ENCODE assay signal across 13 cellular contexts in the genomic region with DNA sequence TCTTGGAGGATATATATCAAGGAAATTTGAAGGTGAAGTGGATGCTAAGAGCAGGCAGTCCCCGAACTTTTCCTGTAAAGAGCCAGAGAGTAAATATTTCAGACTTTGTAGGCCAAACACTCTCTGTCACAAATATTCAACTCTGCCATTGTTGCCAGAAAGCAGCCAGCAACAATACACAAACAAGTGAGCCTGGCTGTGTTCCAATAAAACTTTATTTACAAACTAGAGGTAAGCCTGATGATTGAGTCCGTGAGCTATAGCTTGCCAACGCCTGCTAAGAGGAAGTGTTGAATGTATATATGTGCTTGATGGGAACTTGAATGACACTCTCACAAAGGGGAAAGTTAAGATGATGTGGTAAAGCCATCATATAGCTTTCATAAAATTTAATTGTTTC.
"Had no signal": no experiment of that assay in that cellular context is flagged by ENCODE, and none has a peak within 500 bp of the region (broad histone marks: within the 10 kb centered on the region; RNA-seq: fewer than 3 reads in every experiment).

No MANE protein-coding gene starts in this region.

- H3K27me3 ChIP-seq: cardiac muscle cell, pancreas had no signal

- H3K4me1 ChIP-seq: pancreas had no signal

- H3K9me3 ChIP-seq: pancreas had no signal

- H3K4me3 ChIP-seq: cardiac muscle cell, pancreas, smooth muscle cell had no signal

- H3K4me2 ChIP-seq: smooth muscle cell had no signal

- DNase-seq: activated CD4-positive, alpha-beta T cell treated with anti-CD3 and anti-CD28 coated beads for 1 hour; activated CD4-positive, alpha-beta T cell treated with anti-CD3 and anti-CD28 coated beads, Interleukin-2, amount 50 U/mL, for 48 hours; activated gamma-delta T cell treated with Interleukin-2 at 50 U/mL for 16 hours; activated T-cell treated with anti-CD3 and anti-CD28 coated beads for 4 hours; effector memory CD4-positive, alpha-beta T cell; mesenchymal stem cell; natural killer cell; pancreas; stimulated activated CD4-positive, alpha-beta T cell treated with anti-CD3 and anti-CD28 coated beads, Interleukin-4, amount 100 ng/mL, for 1 hour; stimulated activated naive CD8-positive, alpha-beta T cell treated with anti-CD3 and anti-CD28 coated beads, Interleukin-15, amount 100 ng/mL, for 72 hours; WERI-Rb-1 had no signal

- H3K27ac ChIP-seq: cardiac muscle cell, pancreas, WERI-Rb-1 had no signal

- H3K36me3 ChIP-seq: cardiac muscle cell, pancreas, WERI-Rb-1 had no signal
